ENCODE assay signal across 2 cellular contexts in the genomic region with DNA sequence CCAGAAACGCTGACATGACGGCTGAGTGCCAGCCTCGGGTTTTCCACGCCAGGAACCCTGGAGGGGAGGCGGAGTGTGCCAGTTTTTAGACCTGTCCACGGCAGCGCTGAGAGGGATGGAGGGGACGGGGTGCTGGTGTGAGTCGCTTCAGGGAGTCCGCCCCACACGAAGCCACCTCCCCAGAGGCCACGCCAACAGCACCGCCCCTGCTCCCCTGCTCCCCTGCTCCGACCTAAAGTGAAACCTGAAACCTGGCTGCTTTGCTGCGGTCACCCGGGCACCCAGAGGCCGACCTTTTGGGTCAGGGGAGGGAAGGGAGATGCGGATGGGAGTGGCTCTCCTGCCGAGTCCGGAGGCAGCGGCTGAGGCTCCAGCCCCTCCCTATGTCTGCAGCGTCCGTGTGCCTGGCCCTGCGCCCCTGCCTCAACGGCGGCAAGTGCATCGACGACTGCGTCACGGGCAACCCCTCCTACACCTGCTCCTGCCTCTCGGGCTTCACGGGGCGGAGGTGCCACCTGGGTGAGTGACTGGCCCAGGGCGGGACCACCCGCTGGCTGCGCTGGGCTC.
TF ChIP-seq lines count a peak whose summit lies in the region.

No MANE protein-coding gene starts in this region.

TF ChIP-seq in K562, 482 proteins besides CTCF, POLR2A, EP300 and RAD21 (continued from another document and continues in another):
- TF ChIP-seq NCOA1 (IDR thresholded peaks at IDR 0.05; ENCODE audit: low read depth) = no peak
- no peak for TF ChIP-seq CBFA2T3 (IDR thresholded peaks at IDR 0.05)
- TF ChIP-seq ZNF79 (CRISPR knock-in tag; IDR thresholded peaks at IDR 0.05; ENCODE audit: low read depth) = no peak
- TF ChIP-seq NCOA2 (IDR thresholded peaks at IDR 0.05; ENCODE audit: partially characterized antibody in 2 of 2) = no peak
- 0 out of 2 replicates have a peak, but pooled peaks have one; percentile 7 for TF ChIP-seq RFX1 (IDR thresholded peaks at IDR 0.05)
- no peak for TF ChIP-seq ARID1B (IDR thresholded peaks at IDR 0.05)
- TF ChIP-seq NFXL1 (CRISPR knock-in tag; IDR thresholded peaks at IDR 0.05) = no peak
- TF ChIP-seq ZNF445 (CRISPR knock-in tag; IDR thresholded peaks at IDR 0.05; ENCODE audit: low read depth) = no peak
- TF ChIP-seq, protein P1, sequence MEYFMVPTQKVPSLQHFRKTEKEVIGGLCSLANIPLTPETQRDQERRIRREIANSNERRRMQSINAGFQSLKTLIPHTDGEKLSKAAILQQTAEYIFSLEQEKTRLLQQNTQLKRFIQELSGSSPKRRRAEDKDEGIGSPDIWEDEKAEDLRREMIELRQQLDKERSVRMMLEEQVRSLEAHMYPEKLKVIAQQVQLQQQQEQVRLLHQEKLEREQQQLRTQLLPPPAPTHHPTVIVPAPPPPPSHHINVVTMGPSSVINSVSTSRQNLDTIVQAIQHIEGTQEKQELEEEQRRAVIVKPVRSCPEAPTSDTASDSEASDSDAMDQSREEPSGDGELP (CRISPR knock-in tag; IDR thresholded peaks at IDR 0.05; ENCODE audit: borderline replicate concordance) = peak; percentile 18; the same call in 1 of the 2 replicates
- TF ChIP-seq, protein P2, sequence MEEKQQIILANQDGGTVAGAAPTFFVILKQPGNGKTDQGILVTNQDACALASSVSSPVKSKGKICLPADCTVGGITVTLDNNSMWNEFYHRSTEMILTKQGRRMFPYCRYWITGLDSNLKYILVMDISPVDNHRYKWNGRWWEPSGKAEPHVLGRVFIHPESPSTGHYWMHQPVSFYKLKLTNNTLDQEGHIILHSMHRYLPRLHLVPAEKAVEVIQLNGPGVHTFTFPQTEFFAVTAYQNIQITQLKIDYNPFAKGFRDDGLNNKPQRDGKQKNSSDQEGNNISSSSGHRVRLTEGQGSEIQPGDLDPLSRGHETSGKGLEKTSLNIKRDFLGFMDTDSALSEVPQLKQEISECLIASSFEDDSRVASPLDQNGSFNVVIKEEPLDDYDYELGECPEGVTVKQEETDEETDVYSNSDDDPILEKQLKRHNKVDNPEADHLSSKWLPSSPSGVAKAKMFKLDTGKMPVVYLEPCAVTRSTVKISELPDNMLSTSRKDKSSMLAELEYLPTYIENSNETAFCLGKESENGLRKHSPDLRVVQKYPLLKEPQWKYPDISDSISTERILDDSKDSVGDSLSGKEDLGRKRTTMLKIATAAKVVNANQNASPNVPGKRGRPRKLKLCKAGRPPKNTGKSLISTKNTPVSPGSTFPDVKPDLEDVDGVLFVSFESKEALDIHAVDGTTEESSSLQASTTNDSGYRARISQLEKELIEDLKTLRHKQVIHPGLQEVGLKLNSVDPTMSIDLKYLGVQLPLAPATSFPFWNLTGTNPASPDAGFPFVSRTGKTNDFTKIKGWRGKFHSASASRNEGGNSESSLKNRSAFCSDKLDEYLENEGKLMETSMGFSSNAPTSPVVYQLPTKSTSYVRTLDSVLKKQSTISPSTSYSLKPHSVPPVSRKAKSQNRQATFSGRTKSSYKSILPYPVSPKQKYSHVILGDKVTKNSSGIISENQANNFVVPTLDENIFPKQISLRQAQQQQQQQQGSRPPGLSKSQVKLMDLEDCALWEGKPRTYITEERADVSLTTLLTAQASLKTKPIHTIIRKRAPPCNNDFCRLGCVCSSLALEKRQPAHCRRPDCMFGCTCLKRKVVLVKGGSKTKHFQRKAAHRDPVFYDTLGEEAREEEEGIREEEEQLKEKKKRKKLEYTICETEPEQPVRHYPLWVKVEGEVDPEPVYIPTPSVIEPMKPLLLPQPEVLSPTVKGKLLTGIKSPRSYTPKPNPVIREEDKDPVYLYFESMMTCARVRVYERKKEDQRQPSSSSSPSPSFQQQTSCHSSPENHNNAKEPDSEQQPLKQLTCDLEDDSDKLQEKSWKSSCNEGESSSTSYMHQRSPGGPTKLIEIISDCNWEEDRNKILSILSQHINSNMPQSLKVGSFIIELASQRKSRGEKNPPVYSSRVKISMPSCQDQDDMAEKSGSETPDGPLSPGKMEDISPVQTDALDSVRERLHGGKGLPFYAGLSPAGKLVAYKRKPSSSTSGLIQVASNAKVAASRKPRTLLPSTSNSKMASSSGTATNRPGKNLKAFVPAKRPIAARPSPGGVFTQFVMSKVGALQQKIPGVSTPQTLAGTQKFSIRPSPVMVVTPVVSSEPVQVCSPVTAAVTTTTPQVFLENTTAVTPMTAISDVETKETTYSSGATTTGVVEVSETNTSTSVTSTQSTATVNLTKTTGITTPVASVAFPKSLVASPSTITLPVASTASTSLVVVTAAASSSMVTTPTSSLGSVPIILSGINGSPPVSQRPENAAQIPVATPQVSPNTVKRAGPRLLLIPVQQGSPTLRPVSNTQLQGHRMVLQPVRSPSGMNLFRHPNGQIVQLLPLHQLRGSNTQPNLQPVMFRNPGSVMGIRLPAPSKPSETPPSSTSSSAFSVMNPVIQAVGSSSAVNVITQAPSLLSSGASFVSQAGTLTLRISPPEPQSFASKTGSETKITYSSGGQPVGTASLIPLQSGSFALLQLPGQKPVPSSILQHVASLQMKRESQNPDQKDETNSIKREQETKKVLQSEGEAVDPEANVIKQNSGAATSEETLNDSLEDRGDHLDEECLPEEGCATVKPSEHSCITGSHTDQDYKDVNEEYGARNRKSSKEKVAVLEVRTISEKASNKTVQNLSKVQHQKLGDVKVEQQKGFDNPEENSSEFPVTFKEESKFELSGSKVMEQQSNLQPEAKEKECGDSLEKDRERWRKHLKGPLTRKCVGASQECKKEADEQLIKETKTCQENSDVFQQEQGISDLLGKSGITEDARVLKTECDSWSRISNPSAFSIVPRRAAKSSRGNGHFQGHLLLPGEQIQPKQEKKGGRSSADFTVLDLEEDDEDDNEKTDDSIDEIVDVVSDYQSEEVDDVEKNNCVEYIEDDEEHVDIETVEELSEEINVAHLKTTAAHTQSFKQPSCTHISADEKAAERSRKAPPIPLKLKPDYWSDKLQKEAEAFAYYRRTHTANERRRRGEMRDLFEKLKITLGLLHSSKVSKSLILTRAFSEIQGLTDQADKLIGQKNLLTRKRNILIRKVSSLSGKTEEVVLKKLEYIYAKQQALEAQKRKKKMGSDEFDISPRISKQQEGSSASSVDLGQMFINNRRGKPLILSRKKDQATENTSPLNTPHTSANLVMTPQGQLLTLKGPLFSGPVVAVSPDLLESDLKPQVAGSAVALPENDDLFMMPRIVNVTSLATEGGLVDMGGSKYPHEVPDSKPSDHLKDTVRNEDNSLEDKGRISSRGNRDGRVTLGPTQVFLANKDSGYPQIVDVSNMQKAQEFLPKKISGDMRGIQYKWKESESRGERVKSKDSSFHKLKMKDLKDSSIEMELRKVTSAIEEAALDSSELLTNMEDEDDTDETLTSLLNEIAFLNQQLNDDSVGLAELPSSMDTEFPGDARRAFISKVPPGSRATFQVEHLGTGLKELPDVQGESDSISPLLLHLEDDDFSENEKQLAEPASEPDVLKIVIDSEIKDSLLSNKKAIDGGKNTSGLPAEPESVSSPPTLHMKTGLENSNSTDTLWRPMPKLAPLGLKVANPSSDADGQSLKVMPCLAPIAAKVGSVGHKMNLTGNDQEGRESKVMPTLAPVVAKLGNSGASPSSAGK (IDR thresholded peaks at IDR 0.05) = no peak

TF ChIP-seq in HepG2, 621 proteins besides CTCF, POLR2A, EP300 and RAD21 (continued from another document and continues in another):
- TF ChIP-seq ZFP36L2 (CRISPR knock-in tag; IDR thresholded peaks at IDR 0.05) = no peak
- TF ChIP-seq ZBTB38 (CRISPR knock-in tag; IDR thresholded peaks at IDR 0.05) = no peak
- TF ChIP-seq TBX2 (CRISPR knock-in tag; IDR thresholded peaks at IDR 0.05; ENCODE audit: borderline replicate concordance) = 0 out of 2 replicates have a peak, but pooled peaks have one; percentile 15
- 0 out of 2 replicates have a peak, but pooled peaks have one; percentile 13 for TF ChIP-seq PCBP1 (IDR thresholded peaks at IDR 0.05; ENCODE audit: borderline replicate concordance, low read depth, low read length)
- TF ChIP-seq ATF5 (CRISPR knock-in tag; IDR thresholded peaks at IDR 0.05; ENCODE audit: low read depth) = no peak
- TF ChIP-seq HOXA3 (CRISPR knock-in tag; IDR thresholded peaks at IDR 0.05) = peak; percentile 7; the same call in 1 of the 2 replicates
- no peak for TF ChIP-seq LBX2 (CRISPR knock-in tag; IDR thresholded peaks at IDR 0.05; ENCODE audit: borderline replicate concordance)
- TF ChIP-seq ZBTB25 (CRISPR knock-in tag; IDR thresholded peaks at IDR 0.05) = no peak
- TF ChIP-seq IKZF1 (IDR thresholded peaks at IDR 0.05) = no peak
- 0 out of 2 replicates have a peak, but pooled peaks have one; percentile 5 for TF ChIP-seq HNRNPL (IDR thresholded peaks at IDR 0.05; ENCODE audit: low read depth, low read length)
- TF ChIP-seq ZNF263 (CRISPR knock-in tag; IDR thresholded peaks at IDR 0.05) = no peak
- TF ChIP-seq SIX4 (CRISPR knock-in tag; IDR thresholded peaks at IDR 0.05) = peak; percentile 80; the same call in 1 of the 2 replicates
- TF ChIP-seq, protein P3, sequence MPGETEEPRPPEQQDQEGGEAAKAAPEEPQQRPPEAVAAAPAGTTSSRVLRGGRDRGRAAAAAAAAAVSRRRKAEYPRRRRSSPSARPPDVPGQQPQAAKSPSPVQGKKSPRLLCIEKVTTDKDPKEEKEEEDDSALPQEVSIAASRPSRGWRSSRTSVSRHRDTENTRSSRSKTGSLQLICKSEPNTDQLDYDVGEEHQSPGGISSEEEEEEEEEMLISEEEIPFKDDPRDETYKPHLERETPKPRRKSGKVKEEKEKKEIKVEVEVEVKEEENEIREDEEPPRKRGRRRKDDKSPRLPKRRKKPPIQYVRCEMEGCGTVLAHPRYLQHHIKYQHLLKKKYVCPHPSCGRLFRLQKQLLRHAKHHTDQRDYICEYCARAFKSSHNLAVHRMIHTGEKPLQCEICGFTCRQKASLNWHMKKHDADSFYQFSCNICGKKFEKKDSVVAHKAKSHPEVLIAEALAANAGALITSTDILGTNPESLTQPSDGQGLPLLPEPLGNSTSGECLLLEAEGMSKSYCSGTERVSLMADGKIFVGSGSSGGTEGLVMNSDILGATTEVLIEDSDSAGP (CRISPR knock-in tag; IDR thresholded peaks at IDR 0.05; ENCODE audit: borderline replicate concordance) = peak; percentile 16; the same call in 1 of the 2 replicates
- TF ChIP-seq KAT2B (IDR thresholded peaks at IDR 0.05; ENCODE audit: borderline replicate concordance, low read depth, low read length) = no peak
- peak; percentile 75; the same call in 1 of the 2 replicates for TF ChIP-seq UBTF (CRISPR knock-in tag; IDR thresholded peaks at IDR 0.05)
- TF ChIP-seq, protein P1 (IDR thresholded peaks at IDR 0.05; ENCODE audit: borderline replicate concordance, low read depth) = no peak
- TF ChIP-seq HMGA1 (CRISPR knock-in tag; conservative IDR thresholded peaks at IDR 0.05) = no peak
- no peak for TF ChIP-seq KLF13 (CRISPR knock-in tag; IDR thresholded peaks at IDR 0.05)
- TF ChIP-seq ZNF180 (CRISPR knock-in tag; IDR thresholded peaks at IDR 0.05; ENCODE audit: borderline replicate concordance, low read depth) = no peak
- no peak for TF ChIP-seq NFIB (CRISPR knock-in tag; IDR thresholded peaks at IDR 0.05; ENCODE audit: borderline replicate concordance)
- TF ChIP-seq, protein P4, sequence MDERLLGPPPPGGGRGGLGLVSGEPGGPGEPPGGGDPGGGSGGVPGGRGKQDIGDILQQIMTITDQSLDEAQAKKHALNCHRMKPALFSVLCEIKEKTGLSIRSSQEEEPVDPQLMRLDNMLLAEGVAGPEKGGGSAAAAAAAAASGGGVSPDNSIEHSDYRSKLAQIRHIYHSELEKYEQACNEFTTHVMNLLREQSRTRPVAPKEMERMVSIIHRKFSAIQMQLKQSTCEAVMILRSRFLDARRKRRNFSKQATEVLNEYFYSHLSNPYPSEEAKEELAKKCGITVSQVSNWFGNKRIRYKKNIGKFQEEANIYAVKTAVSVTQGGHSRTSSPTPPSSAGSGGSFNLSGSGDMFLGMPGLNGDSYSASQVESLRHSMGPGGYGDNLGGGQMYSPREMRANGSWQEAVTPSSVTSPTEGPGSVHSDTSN (CRISPR knock-in tag; IDR thresholded peaks at IDR 0.05) = no peak
- TF ChIP-seq EED (CRISPR knock-in tag; IDR thresholded peaks at IDR 0.05) = peak; percentile 59; the same call in 1 of the 2 replicates
- TF ChIP-seq ZNF251 (CRISPR knock-in tag; IDR thresholded peaks at IDR 0.05) = no peak
